ENCODE assay signal across 1 cellular context in the genomic region with DNA sequence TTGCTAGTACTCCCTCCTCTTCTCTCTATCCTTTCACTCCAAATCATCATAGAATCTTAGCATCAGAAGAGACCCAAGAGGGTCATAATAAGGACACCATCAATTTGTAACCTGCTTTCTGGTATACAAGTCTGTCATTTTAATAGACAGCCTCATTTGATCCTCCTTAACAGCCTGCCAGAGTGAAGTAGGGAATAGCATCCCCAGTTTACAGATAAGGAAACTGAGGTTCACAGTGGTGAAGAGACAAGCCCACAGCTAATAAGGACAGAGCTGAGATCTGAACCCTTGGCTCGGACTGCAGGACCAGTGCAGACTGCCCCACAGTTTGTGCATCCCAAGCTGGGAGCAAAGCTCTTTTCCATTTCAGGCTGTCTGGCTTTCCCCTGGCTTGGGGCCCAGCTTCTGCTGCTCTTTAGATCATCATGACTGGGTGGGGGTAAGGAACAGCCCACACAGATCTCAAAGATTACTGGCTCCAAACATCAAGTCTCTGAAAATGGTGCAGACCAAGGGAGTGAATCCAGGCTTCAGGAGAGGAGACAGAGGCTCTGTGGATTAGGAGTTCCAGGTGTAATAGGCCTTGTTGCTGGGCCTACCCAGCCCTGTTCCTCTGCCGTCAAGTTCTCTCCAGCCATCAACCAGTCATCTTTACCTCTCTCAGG.
TF ChIP-seq lines count a peak whose summit lies in the region.

No MANE protein-coding gene starts in this region.

TF ChIP-seq in H1, 55 proteins besides CTCF, POLR2A, EP300 and RAD21:
- TF ChIP-seq POLR2AphosphoS5 (IDR thresholded peaks at IDR 0.05; ENCODE audit: low read depth, low read length) (no peak), HDAC2 (IDR thresholded peaks at IDR 0.05; ENCODE audit: borderline replicate concordance in 1 of 2, low read depth in 2 of 2, low read length in 2 of 2) (no peak), KDM1A (IDR thresholded peaks at IDR 0.05; ENCODE audit: borderline replicate concordance, low read length) (no peak), JUND (IDR thresholded peaks at IDR 0.05; ENCODE audit: low read length) (no peak), FOSL1 (IDR thresholded peaks at IDR 0.05; ENCODE audit: insufficient read depth, low read depth, low read length) (no peak), JUN (IDR thresholded peaks at IDR 0.05; ENCODE audit: low read depth, low read length) (no peak), CBX8 (IDR thresholded peaks at IDR 0.05; ENCODE audit: borderline replicate concordance, low read depth, low read length) (no peak)
